Comparison of ENCODE assay signal across 21 cellular contexts in the genomic region with DNA sequence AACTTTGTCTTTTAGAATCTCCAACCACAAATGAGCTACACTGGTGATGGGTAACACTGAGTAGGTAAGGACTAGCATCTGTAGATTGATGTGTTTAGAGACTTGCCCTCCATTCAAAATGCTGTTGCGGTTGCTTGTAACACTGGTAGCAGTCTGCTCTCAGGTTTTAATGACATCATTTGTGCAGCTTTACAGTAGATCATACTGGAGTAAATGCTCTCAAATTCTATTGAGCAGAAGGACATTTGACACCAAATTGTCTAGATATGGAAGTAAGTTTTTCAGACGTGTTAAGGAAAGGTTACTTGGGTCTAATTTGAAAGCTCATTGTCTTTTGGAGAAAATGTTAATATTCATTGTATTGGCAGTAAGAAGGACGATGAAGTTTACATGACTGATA.
DNase-seq lines count a peak whose midpoint lies in the region; ATAC-seq, FAIRE-seq and TF ChIP-seq lines count a peak whose summit lies in the region.
"Had no signal": no experiment of that assay in that cellular context is flagged by ENCODE, and none has a peak within 500 bp of the region (broad histone marks: within the 10 kb centered on the region; RNA-seq: fewer than 3 reads in every experiment).

No MANE protein-coding gene starts in this region.

- TF ChIP-seq CTCF in GM23338 (conservative IDR thresholded peaks at IDR 0.05; ENCODE audit: low read depth in 2 of 2) (no peak), neural cell (IDR thresholded peaks at IDR 0.05; ENCODE audit: poor library complexity, severe bottlenecking) (no peak), SK-N-SH (IDR thresholded peaks at IDR 0.05) (no peak)

- H3K4me2 ChIP-seq in GM23338 = no peak overlapping the region
- no peak overlapping the region for H3K4me2 ChIP-seq in neural cell (ENCODE audit: low read length)
- H3K4me2 ChIP-seq in SK-N-SH = no peak overlapping the region

- no peak overlapping the region for H2AFZ ChIP-seq in GM23338
- H2AFZ ChIP-seq in neural cell (ENCODE audit: low read depth, low read length) = no peak overlapping the region
- no peak overlapping the region for H2AFZ ChIP-seq in SK-N-SH (ENCODE audit: low read depth)

- no peak for ATAC-seq in GM23338
- ATAC-seq: Right ventricle myocardium inferior had no signal

- no peak for FAIRE-seq in small intestine (lab: Jason Lieb, UNC)
- FAIRE-seq: G401.6, RCC 7860 had no signal

- 0 out of 2 replicates have a peak overlapping the region, but pooled peaks have one; percentile 52 for H3K27ac ChIP-seq in GM23338 (ENCODE audit: low read depth)
- peak overlapping the region; percentile 53 for H3K27ac ChIP-seq in caudate nucleus (ENCODE audit: low read depth, low read length)
- peak overlapping the region; percentile 32 for H3K27ac ChIP-seq in neural cell (ENCODE audit: low read length)
- no peak overlapping the region for H3K27ac ChIP-seq in small intestine (ENCODE audit: low read depth in 1 of 2, low read length in 1 of 2)
- no peak overlapping the region for H3K27ac ChIP-seq in SK-N-SH (ENCODE audit: low read depth in 2 of 2, low read length in 1 of 2)
- H3K27ac ChIP-seq: HL-60 had no signal

- H3K79me2 ChIP-seq in GM23338 (replicated peaks; ENCODE audit: insufficient read depth) = no peaks in the 10 kb centered on the region
- H3K79me2 ChIP-seq in neural cell (replicated peaks; ENCODE audit: insufficient read depth, low read length) = no peaks in the 10 kb centered on the region
- H3K79me2 ChIP-seq in SK-N-SH (ENCODE audit: insufficient read depth) = no peaks in the 10 kb centered on the region

- CTCF ChIA-PET in SK-N-SH (lab: Yijun Ruan, JAX) = interaction anchor here (1.1 to 2.0 kb wide), 3 partner anchors 9 to 25 kb away, joined by 5 to 10 read pairs (median 6); no protein-coding TSS in a partner anchor

- H3K36me3 Mint-ChIP-seq in GM23338 (ENCODE audit: low read depth) = no peaks in the 10 kb centered on the region; the same call in 2 of the 3 replicates

- H3F3A ChIP-seq in GM23338 (replicated peaks; ENCODE audit: low read depth) (no peaks in the 10 kb centered on the region), neural cell (ENCODE audit: insufficient read depth, low read length, poor library complexity, severe bottlenecking) (no peaks in the 10 kb centered on the region), SK-N-SH (replicated peaks; ENCODE audit: insufficient read depth) (peaks cover 10% of the 10 kb centered on the region)

- H3K27ac Mint-ChIP-seq in GM23338 = no peak overlapping the region
- H3K27ac Mint-ChIP-seq: IgD-negative memory B cell had no signal

- POLR2A ChIA-PET in SK-N-SH (lab: Yijun Ruan, JAX) = no interaction called here

- H4K20me1 ChIP-seq in GM23338 (replicated peaks; ENCODE audit: insufficient read depth) (no peaks in the 10 kb centered on the region), neural cell (ENCODE audit: insufficient read depth) (no peaks in the 10 kb centered on the region), SK-N-SH (ENCODE audit: insufficient read depth) (no peaks in the 10 kb centered on the region)

- DNase-seq in GM23338 (ENCODE audit: low spot score) (no peak), NCI-H1436 treated with DMSO at 0.1 percent for 48 hours (lab: John Stamatoyannopoulos, UW) (peak; percentile 53), caudate nucleus (lab: John Stamatoyannopoulos, UW) (no peak), small intestine (no peak), SK-N-SH (no peak), NAMALWA (ENCODE audit: low spot score) (no peak)
- no peak for DNase-seq in activated CD4-positive, CD25-positive, alpha-beta regulatory T cell treated with anti-CD3 and anti-CD28 coated beads, Interleukin-2, amount 50 U/mL, for 72 hours
- DNase-seq: AML-193, DND-41, H7, Karpas-422, NCI-H1048, NCI-H1694, NCI-H774 had no signal

- H3K36me3 ChIP-seq in GM23338 (ENCODE audit: insufficient read depth) (no peaks in the 10 kb centered on the region), neural cell (ENCODE audit: insufficient read depth, low read length) (no peaks in the 10 kb centered on the region), small intestine (ENCODE audit: control insufficient read depth in 2 of 2, insufficient read depth in 2 of 2, low read length in 2 of 2) (no peaks in the 10 kb centered on the region), SK-N-SH (replicated peaks in 1 of 2; ENCODE audit: control insufficient read depth in 1 of 2, insufficient read depth in 2 of 2, low read length in 1 of 2) (peaks cover 14 to 34% of the 10 kb centered on the region in 2 experiments)

- no peak for TF ChIP-seq EP300 in neural cell (conservative IDR thresholded peaks at IDR 0.05; ENCODE audit: poor library complexity, severe bottlenecking)
- no peak for TF ChIP-seq EP300 in SK-N-SH (IDR thresholded peaks at IDR 0.05; ENCODE audit: borderline replicate concordance in 1 of 2, low read depth in 1 of 2, low read length in 1 of 2)

- no peaks in the 10 kb centered on the region for H3K9me3 Mint-ChIP-seq in GM23338
- H3K9me3 Mint-ChIP-seq: CD14-positive monocyte, IgD-negative memory B cell had no signal

- no peak overlapping the region for H3K9ac ChIP-seq in neural cell (ENCODE audit: low read length)
- H3K9ac ChIP-seq in SK-N-SH = no peak overlapping the region

- WGBS in small intestine, 3 donors = 87 to 94% (median 89%) methylated on average over 3 of the region's 3 CpGs
- 90% methylated on average over 3 of the region's 3 CpGs for WGBS in SK-N-SH (ENCODE audit: low lambda C conversion rate)

- H3K9me2 ChIP-seq in GM23338 (ENCODE audit: insufficient read depth) = no peaks in the 10 kb centered on the region
- H3K9me2 ChIP-seq in neural cell (ENCODE audit: insufficient read depth, low read length) = no peaks in the 10 kb centered on the region
- no peaks in the 10 kb centered on the region for H3K9me2 ChIP-seq in SK-N-SH

- no peaks in the 10 kb centered on the region for H3K4me1 ChIP-seq in GM23338 (ENCODE audit: insufficient read depth)
- H3K4me1 ChIP-seq in small intestine (ENCODE audit: control insufficient read depth in 2 of 2, insufficient read depth in 1 of 2, low read depth in 1 of 2, low read length in 1 of 2) = no peaks in the 10 kb centered on the region
- H3K4me1 ChIP-seq in SK-N-SH (ENCODE audit: control insufficient read depth in 1 of 2, insufficient read depth in 2 of 2, low read depth in 1 of 2, low read length in 1 of 2) = peaks cover 0 to 11% of the 10 kb centered on the region in 2 experiments; a peak in 1 of 4 replicates

- H3K4me3 Mint-ChIP-seq in GM23338 = no peak overlapping the region
- H3K4me3 Mint-ChIP-seq: CD14-positive monocyte, IgD-negative memory B cell had no signal

- H3K27me3 ChIP-seq in GM23338 (ENCODE audit: insufficient read depth) (no peaks in the 10 kb centered on the region), neural cell (ENCODE audit: insufficient read depth, low read depth, low read length) (no peaks in the 10 kb centered on the region), small intestine (ENCODE audit: control insufficient read depth in 2 of 2, insufficient read depth in 2 of 2, low read length in 2 of 2) (no peaks in the 10 kb centered on the region), SK-N-SH (ENCODE audit: insufficient read depth) (no peaks in the 10 kb centered on the region)

- H3K4me3 ChIP-seq in GM23338 (no peak overlapping the region), neural cell (ENCODE audit: low read length) (no peak overlapping the region), small intestine (ENCODE audit: low read depth in 1 of 2, low read length in 2 of 2) (no peak overlapping the region), SK-N-SH (ENCODE audit: low read depth in 2 of 2, low read length in 1 of 2) (no peak overlapping the region)

- H3K27me3 Mint-ChIP-seq in GM23338 (ENCODE audit: insufficient read depth, low read depth, poor library complexity) = no peaks in the 10 kb centered on the region
- H3K27me3 Mint-ChIP-seq: IgD-negative memory B cell had no signal

- peaks cover 3% of the 10 kb centered on the region; the same call in 2 of the 3 replicates for H3K4me1 Mint-ChIP-seq in GM23338
- H3K4me1 Mint-ChIP-seq: CD14-positive monocyte, IgD-negative memory B cell had no signal

- H3K9me3 ChIP-seq in neural cell (ENCODE audit: low read length) (no peaks in the 10 kb centered on the region), small intestine (ENCODE audit: control insufficient read depth, low read depth) (no peaks in the 10 kb centered on the region), SK-N-SH (no peaks in the 10 kb centered on the region)

- TF ChIP-seq RAD21 in neural cell (conservative IDR thresholded peaks at IDR 0.05) = no peak
- TF ChIP-seq RAD21 in SK-N-SH (IDR thresholded peaks at IDR 0.05; ENCODE audit: low read length) = no peak

TF ChIP-seq in GM23338, 12 proteins besides CTCF, POLR2A, EP300 and RAD21 (continues in another document):
- no peak for TF ChIP-seq POLR2AphosphoS5 (IDR thresholded peaks at IDR 0.05; ENCODE audit: low read depth)
- TF ChIP-seq EZH2phosphoT487 (IDR thresholded peaks at IDR 0.05; ENCODE audit: unreplicated experiment) = no peak

TF ChIP-seq in neural cell, 6 proteins besides CTCF, POLR2A, EP300 and RAD21 (continues in another document):
- no peak for TF ChIP-seq MXI1 (conservative IDR thresholded peaks at IDR 0.05; ENCODE audit: poor library complexity, severe bottlenecking)
- no peak for TF ChIP-seq TAF1 (IDR thresholded peaks at IDR 0.05; ENCODE audit: low read depth)

TF ChIP-seq in SK-N-SH, 30 proteins besides CTCF, POLR2A, EP300 and RAD21 (continues in another document):
- TF ChIP-seq, protein P1, sequence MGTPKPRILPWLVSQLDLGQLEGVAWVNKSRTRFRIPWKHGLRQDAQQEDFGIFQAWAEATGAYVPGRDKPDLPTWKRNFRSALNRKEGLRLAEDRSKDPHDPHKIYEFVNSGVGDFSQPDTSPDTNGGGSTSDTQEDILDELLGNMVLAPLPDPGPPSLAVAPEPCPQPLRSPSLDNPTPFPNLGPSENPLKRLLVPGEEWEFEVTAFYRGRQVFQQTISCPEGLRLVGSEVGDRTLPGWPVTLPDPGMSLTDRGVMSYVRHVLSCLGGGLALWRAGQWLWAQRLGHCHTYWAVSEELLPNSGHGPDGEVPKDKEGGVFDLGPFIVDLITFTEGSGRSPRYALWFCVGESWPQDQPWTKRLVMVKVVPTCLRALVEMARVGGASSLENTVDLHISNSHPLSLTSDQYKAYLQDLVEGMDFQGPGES (IDR thresholded peaks at IDR 0.05; ENCODE audit: low read depth, low read length) = no peak
- TF ChIP-seq RCOR1 (IDR thresholded peaks at IDR 0.05; ENCODE audit: low read length) = no peak
- no peak for TF ChIP-seq NRF1 (IDR thresholded peaks at IDR 0.05; ENCODE audit: low read depth, low read length)
- no peak for TF ChIP-seq TCF12 (IDR thresholded peaks at IDR 0.05)
- TF ChIP-seq, protein P2, sequence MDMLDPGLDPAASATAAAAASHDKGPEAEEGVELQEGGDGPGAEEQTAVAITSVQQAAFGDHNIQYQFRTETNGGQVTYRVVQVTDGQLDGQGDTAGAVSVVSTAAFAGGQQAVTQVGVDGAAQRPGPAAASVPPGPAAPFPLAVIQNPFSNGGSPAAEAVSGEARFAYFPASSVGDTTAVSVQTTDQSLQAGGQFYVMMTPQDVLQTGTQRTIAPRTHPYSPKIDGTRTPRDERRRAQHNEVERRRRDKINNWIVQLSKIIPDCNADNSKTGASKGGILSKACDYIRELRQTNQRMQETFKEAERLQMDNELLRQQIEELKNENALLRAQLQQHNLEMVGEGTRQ (IDR thresholded peaks at IDR 0.05; ENCODE audit: borderline replicate concordance, low read depth, low read length) = no peak
- no peak for TF ChIP-seq ELF1 (IDR thresholded peaks at IDR 0.05)
- TF ChIP-seq GATA2 (CRISPR knock-in tag; IDR thresholded peaks at IDR 0.05) = no peak

Comparison
In these comparisons a context has a peak if more than half of its experiments do, and no peak if none do; other contexts are left out.
1. H3K27ac ChIP-seq: peak in GM23338 (single experiment), caudate nucleus (single experiment) and neural cell (single experiment); none in small intestine (0 of 2) and SK-N-SH (0 of 2).